14 cellular contexts compared by ENCODE assay signal in genomic region chr3:4744405-4745239, GRCh38.
A peak's percentile ranks its signal among the peaks of the same experiment; 100 is the strongest.
DNase-seq lines count a peak whose midpoint lies in the region; ATAC-seq and TF ChIP-seq lines count a peak whose summit lies in the region.
"Had no signal": no experiment of that assay in that cellular context is flagged by ENCODE, and none has a peak within 500 bp of the region (broad histone marks: within the 10 kb centered on the region; RNA-seq: fewer than 3 reads in every experiment).

No MANE protein-coding gene starts in this region.

- BruUV-seq in Calu3 (replicated peaks; lab: Mats Ljungman, UMichigan), result no TSS peak

- peaks cover 70% of the 10 kb centered on the region for H3K4me1 Mint-ChIP-seq in Calu3 (ENCODE audit: low read depth, unreplicated experiment)
- H3K4me1 Mint-ChIP-seq in effector memory CD8-positive, alpha-beta T cell (ENCODE audit: low read depth in 2 of 2), result peaks cover 26 to 43% of the 10 kb centered on the region in 2 donors

- H3K9me3 Mint-ChIP-seq in Calu3 (ENCODE audit: low read depth, unreplicated experiment), result peaks cover 1% of the 10 kb centered on the region
- H3K9me3 Mint-ChIP-seq in effector memory CD8-positive, alpha-beta T cell, result peaks cover 0 to 3% of the 10 kb centered on the region in 2 donors

- no peak for ATAC-seq in effector memory CD8-positive, alpha-beta T cell (replicated peaks)
- no peak for ATAC-seq in HG03354 (IDR thresholded peaks at IDR 0.05; ENCODE audit: poor library complexity, severe bottlenecking, unreplicated experiment)
- ATAC-seq in GM21737 (IDR thresholded peaks at IDR 0.05; ENCODE audit: unreplicated experiment), result no peak
- no peak for ATAC-seq in GM19023 (IDR thresholded peaks at IDR 0.05; ENCODE audit: unreplicated experiment)
- ATAC-seq: naive thymus-derived CD4-positive, alpha-beta T cell had no signal

- TF ChIP-seq CTCF in Calu3 (IDR thresholded peaks at IDR 0.05; ENCODE audit: unreplicated experiment), result no peak
- no peak for TF ChIP-seq CTCF in osteoblast (IDR thresholded peaks at IDR 0.05; ENCODE audit: extremely low read depth, low read depth, low read length)

- peaks cover 52% of the 10 kb centered on the region for H3K4me1 ChIP-seq in osteoblast (ENCODE audit: insufficient read depth, low read length)

- H3K27me3 Mint-ChIP-seq in Calu3 (ENCODE audit: unreplicated experiment), result no peaks in the 10 kb centered on the region
- H3K27me3 Mint-ChIP-seq in effector memory CD8-positive, alpha-beta T cell, result no peaks in the 10 kb centered on the region
- H3K27me3 Mint-ChIP-seq: naive thymus-derived CD4-positive, alpha-beta T cell had no signal

- H3K36me3 ChIP-seq in osteoblast (ENCODE audit: insufficient read depth, low read length), result no peaks in the 10 kb centered on the region

- no peak overlapping the region for H3K4me3 Mint-ChIP-seq in Calu3 (ENCODE audit: low read depth, unreplicated experiment)
- H3K4me3 Mint-ChIP-seq in effector memory CD8-positive, alpha-beta T cell, result no peak overlapping the region
- H3K4me3 Mint-ChIP-seq: naive thymus-derived CD4-positive, alpha-beta T cell had no signal

- no peaks in the 10 kb centered on the region for H3K27me3 ChIP-seq in osteoblast (ENCODE audit: insufficient read depth, low read length)

- H3K79me2 ChIP-seq in osteoblast (ENCODE audit: insufficient read depth, low read length), result no peaks in the 10 kb centered on the region

- no peak for DNase-seq in Calu3
- DNase-seq in M059J (ENCODE audit: low read depth), result peak; percentile 83
- DNase-seq in effector memory CD8-positive, alpha-beta T cell, result no peak
- DNase-seq in osteoblast (ENCODE audit: insufficient read length, low spot score, missing footprints), result no peak
- no peak for DNase-seq in SHP77 (lab: John Stamatoyannopoulos, UW)
- DNase-seq: activated CD4-positive, alpha-beta T cell treated with anti-CD3 and anti-CD28 coated beads, Interleukin-2, amount 50 U/mL, for 1 hour; amygdala; glutamatergic neuron; GOT3; naive thymus-derived CD4-positive, alpha-beta T cell; NCI-H1417 treated with DMSO at 0.1 percent for 48 hours had no signal

- H3K27ac Mint-ChIP-seq in Calu3 (ENCODE audit: unreplicated experiment), result peak overlapping the region; percentile 34
- H3K27ac Mint-ChIP-seq in effector memory CD8-positive, alpha-beta T cell, result peak overlapping the region; percentile 30 to 68

- peak overlapping the region; percentile 41 for H3K4me2 ChIP-seq in osteoblast (ENCODE audit: insufficient read depth, low read length)

- no peaks in the 10 kb centered on the region for H4K20me1 ChIP-seq in osteoblast (ENCODE audit: insufficient read depth, low read length)

- H3K4me3 ChIP-seq in osteoblast (ENCODE audit: insufficient read depth, low read length), result peak overlapping the region; percentile 1

- H2AFZ ChIP-seq in osteoblast (ENCODE audit: low read length), result no peak overlapping the region

- no peaks in the 10 kb centered on the region for H3K9me3 ChIP-seq in osteoblast (ENCODE audit: low read depth, low read length)

- H3K36me3 Mint-ChIP-seq in Calu3 (ENCODE audit: insufficient read depth, unreplicated experiment), result peaks cover 15% of the 10 kb centered on the region
- H3K36me3 Mint-ChIP-seq in effector memory CD8-positive, alpha-beta T cell (ENCODE audit: insufficient read depth), result peaks cover 4% of the 10 kb centered on the region

- intact Hi-C loops in Calu3 (cut with micrococcal nuclease; ENCODE audit: unreplicated experiment), result no loop called here

- H3K27ac ChIP-seq in osteoblast (ENCODE audit: low read depth, low read length), result peak overlapping the region; percentile 86

- CTCF ChIA-PET in Calu3 (lab: Charles Lee), result interaction anchor here (0.6 kb wide), 1 partner anchor 206 kb away, joined by 4 read pairs; no protein-coding TSS in a partner anchor
